Comparison of ENCODE assay signal across 15 cellular contexts in genomic region chr6:49911252-49911651, GRCh38. TPM values are rescaled to one million over a fixed set of nuclear protein-coding genes. Genes with fewer than 3 reads are reported as not detected.
DNase-seq lines count a peak whose midpoint lies in the region; ATAC-seq and TF ChIP-seq lines count a peak whose summit lies in the region.
"Had no signal": no experiment of that assay in that cellular context is flagged by ENCODE, and none has a peak within 500 bp of the region (broad histone marks: within the 10 kb centered on the region; RNA-seq: fewer than 3 reads in every experiment).

No MANE protein-coding gene starts in this region.

- H3K4me3 ChIP-seq in SJCRH30 = no peak overlapping the region
- H3K4me3 ChIP-seq: A549, GM23248, HAP-1 had no signal

- H3K36me3 ChIP-seq in SJCRH30 = no peaks in the 10 kb centered on the region
- H3K36me3 ChIP-seq: BE2C, HAP-1 had no signal

- no peaks in the 10 kb centered on the region for H3K79me1 ChIP-seq in H9 (ENCODE audit: insufficient read depth, low read depth, low read length, poor library complexity, severe bottlenecking)

- H3K27me3 ChIP-seq in H9 (ENCODE audit: insufficient read depth, low read length) = no peaks in the 10 kb centered on the region
- H3K27me3 ChIP-seq in SJCRH30 = no peaks in the 10 kb centered on the region
- H3K27me3 ChIP-seq: BE2C had no signal

- H2AFZ ChIP-seq in H9 (ENCODE audit: low read length) = no peak overlapping the region
- H2AFZ ChIP-seq: GM23248 had no signal

- no peak overlapping the region for H3K14ac ChIP-seq in H9 (ENCODE audit: insufficient read depth, low read length)

- peak overlapping the region in 2 of 3 experiments; percentile 91; a peak in 4 of 7 replicates for H3K27ac Mint-ChIP-seq in H9
- H3K27ac Mint-ChIP-seq: CD4-positive, alpha-beta memory T cell; IgD-negative memory B cell had no signal

- H3K18ac ChIP-seq in H9 (ENCODE audit: insufficient read length, low read depth, low read length) = no peak overlapping the region

- no peak overlapping the region for H3K23ac ChIP-seq in H9 (ENCODE audit: insufficient read length, low read depth, low read length)

- no peak overlapping the region for H2BK15ac ChIP-seq in H9 (ENCODE audit: low read depth, low read length)

- H3K4ac ChIP-seq in H9 (ENCODE audit: low read depth, low read length) = no peak overlapping the region

- DNase-seq in H9 = peak; percentile 63
- DNase-seq in SJCRH30 = peak in 1 of 2 experiments; percentile 29
- peak; percentile 61 for DNase-seq in iPS DF 19.7 (ENCODE audit: low read depth, low spot score)
- no peak for DNase-seq in dermis blood vessel endothelial cell
- no peak for DNase-seq in GM10248 (ENCODE audit: extremely low spot score)
- DNase-seq: BE2C; CD4-positive, alpha-beta memory T cell; DMS79; GM23248 had no signal

- H3K27ac ChIP-seq in H9 (ENCODE audit: insufficient read length, low read depth, low read length) = no peak overlapping the region
- H3K27ac ChIP-seq in SJCRH30 = peak overlapping the region; percentile 81; the same call in 1 of the 2 replicates
- H3K27ac ChIP-seq: A549, C4-2B, GM23248, KMS-11 had no signal

- no peaks in the 10 kb centered on the region for H4K20me1 ChIP-seq in H9 (ENCODE audit: control insufficient read depth, insufficient read depth, insufficient read length)

- no peak overlapping the region for H3T11ph ChIP-seq in H9 (ENCODE audit: low read length)

- H3K4me1 Mint-ChIP-seq in H9 = peaks cover 68 to 70% of the 10 kb centered on the region in 2 experiments
- H3K4me1 Mint-ChIP-seq: CD4-positive, alpha-beta memory T cell had no signal

- H3K4me1 ChIP-seq in H9 (ENCODE audit: insufficient read depth, low read length) (peaks cover 3% of the 10 kb centered on the region), SJCRH30 (peaks cover 61% of the 10 kb centered on the region)
- H3K4me1 ChIP-seq: A549, BE2C had no signal

- no peak for TF ChIP-seq CTCF in H9 (conservative IDR thresholded peaks at IDR 0.05)
- TF ChIP-seq CTCF in GM10248 (IDR thresholded peaks at IDR 0.05; ENCODE audit: control extremely low read depth, extremely low read depth, low read depth, missing control alignments) = no peak

- WGBS in H9 (ENCODE audit: extremely low coverage, insufficient read length, low lambda C conversion rate) = no CpG with 5 or more reads among the region's 2 CpGs

- H4K8ac ChIP-seq in H9 (replicated peaks; ENCODE audit: insufficient read length, low read depth, low read length) = no peak overlapping the region

- no peak overlapping the region for H2BK12ac ChIP-seq in H9 (ENCODE audit: insufficient read length, low read depth, low read length)

- no peak overlapping the region for H2BK5ac ChIP-seq in H9 (ENCODE audit: insufficient read length, low read length)

- CTCF ChIA-PET in GM10248 (lab: Yijun Ruan, JAX) = no interaction called here

- H4K5ac ChIP-seq in H9 (ENCODE audit: insufficient read length, low read depth, low read length) = no peak overlapping the region

- H3K56ac ChIP-seq in H9 (ENCODE audit: insufficient read length, low read depth, low read length) = no peak overlapping the region

- no peak overlapping the region for H2BK120ac ChIP-seq in H9 (ENCODE audit: low read depth, low read length, poor library complexity, severe bottlenecking)

- POLR2A ChIA-PET in GM10248 (lab: Yijun Ruan, JAX) = no interaction called here

- H3K9ac ChIP-seq in H9 (ENCODE audit: extremely low read depth, insufficient read length, low read length) = no peak overlapping the region
- H3K9ac ChIP-seq: GM23248, KMS-11 had no signal

- no peaks in the 10 kb centered on the region for H3K9me3 Mint-ChIP-seq in H9
- H3K9me3 Mint-ChIP-seq: IgD-negative memory B cell had no signal

- H4K91ac ChIP-seq in H9 (ENCODE audit: insufficient read length, low read depth, low read length) = no peak overlapping the region

- H2AK5ac ChIP-seq in H9 (ENCODE audit: insufficient read length, low read length) = no peak overlapping the region

- H3K9me3 ChIP-seq in H9 (ENCODE audit: control insufficient read depth, low read depth, low read length) (no peaks in the 10 kb centered on the region), SJCRH30 (replicated peaks) (no peaks in the 10 kb centered on the region)
- H3K9me3 ChIP-seq: A549, BE2C, HAP-1 had no signal

- H3K4me3 Mint-ChIP-seq in H9 = peak overlapping the region; percentile 6 to 8; a peak in 1 of 5 replicates
- H3K4me3 Mint-ChIP-seq: CD4-positive, alpha-beta memory T cell; IgD-negative memory B cell had no signal

- no peak overlapping the region for H3K4me2 ChIP-seq in H9 (ENCODE audit: insufficient read depth, insufficient read length, low read length)
- H3K4me2 ChIP-seq: A549, KMS-11 had no signal

- no peaks in the 10 kb centered on the region for H3K23me2 ChIP-seq in H9 (ENCODE audit: insufficient read length, low read depth, low read length, poor library complexity, severe bottlenecking)

- H3K79me2 ChIP-seq in H9 (ENCODE audit: insufficient read depth, low read length) = no peaks in the 10 kb centered on the region

- H2BK20ac ChIP-seq in H9 (ENCODE audit: low read depth, low read length, poor library complexity, severe bottlenecking) = no peak overlapping the region

- ATAC-seq in HG02938 (IDR thresholded peaks at IDR 0.05; ENCODE audit: unreplicated experiment) = no peak
- ATAC-seq: A549 had no signal

- H3K27me3 Mint-ChIP-seq in H9 (ENCODE audit: low read depth) = no peaks in the 10 kb centered on the region
- H3K27me3 Mint-ChIP-seq: CD4-positive, alpha-beta memory T cell; IgD-negative memory B cell had no signal

- H3K36me3 Mint-ChIP-seq in H9 (ENCODE audit: insufficient read depth in 1 of 3, low read depth in 3 of 3) = no peaks in the 10 kb centered on the region
- H3K36me3 Mint-ChIP-seq: CD4-positive, alpha-beta memory T cell; IgD-negative memory B cell had no signal

RNA-seq across cellular contexts. Expression of gene CRISP1, which starts 44.9 kb away (rescaled TPM):
- total RNA-seq in H9 (2021) (not detected in 2 replicates), dermis blood vessel endothelial cell (not detected in 2 replicates)
- total RNA-seq in SJCRH30 (2014; rRNA removed; shearing (Covaris generic)) = not detected in 2 replicates
- total RNA-seq: CD4-positive, alpha-beta memory T cell; GM23248 had no signal

RNA-seq across cellular contexts. Expression of gene DEFB114, which starts 52.7 kb away (rescaled TPM):
- not detected in 2 replicates for total RNA-seq in H9 (2021)
- total RNA-seq in SJCRH30 (2014; rRNA removed; shearing (Covaris generic)) = not detected in 2 replicates
- total RNA-seq in dermis blood vessel endothelial cell = not detected in 2 replicates
- total RNA-seq: CD4-positive, alpha-beta memory T cell; GM23248 had no signal

RNA-seq across cellular contexts. Expression of gene DEFB113, which starts 58.2 kb away (rescaled TPM):
- total RNA-seq in H9 (2021) = not detected in 2 replicates
- not detected in 2 replicates for total RNA-seq in SJCRH30 (2014; rRNA removed; shearing (Covaris generic))
- not detected in 2 replicates for total RNA-seq in dermis blood vessel endothelial cell
- total RNA-seq: CD4-positive, alpha-beta memory T cell; GM23248 had no signal

Comparison
In these comparisons a context has a peak if more than half of its experiments do, and no peak if none do; other contexts are left out.
1. DNase-seq: peak in H9 (single experiment) and iPS DF 19.7 (single experiment); none in dermis blood vessel endothelial cell (single experiment) and GM10248 (single experiment).